16 cellular contexts compared by ENCODE assay signal in genomic region chr2:239190921-239191885, GRCh38.
DNase-seq lines count a peak whose midpoint lies in the region; ATAC-seq, FAIRE-seq and TF ChIP-seq lines count a peak whose summit lies in the region.
"Had no signal": no experiment of that assay in that cellular context is flagged by ENCODE, and none has a peak within 500 bp of the region (broad histone marks: within the 10 kb centered on the region; RNA-seq: fewer than 3 reads in every experiment).

No MANE protein-coding gene starts in this region.

- H3K4ac ChIP-seq in H1 (replicated peaks; ENCODE audit: insufficient read length, low read depth, low read length): no peak overlapping the region

- H3K4me3 Mint-ChIP-seq in neural crest cell: no peak overlapping the region
- H3K4me3 Mint-ChIP-seq: activated CD4-positive, alpha-beta T cell treated with anti-CD3 and anti-CD28 coated beads, Interleukin-2, amount 10 ng/mL, durations not matched to agents 24 days and 14 days; CD8-positive, alpha-beta T cell had no signal

- no peaks in the 10 kb centered on the region for H3K9me3 Mint-ChIP-seq in neural crest cell
- H3K9me3 Mint-ChIP-seq: activated CD4-positive, alpha-beta T cell treated with anti-CD3 and anti-CD28 coated beads, Interleukin-2, amount 10 ng/mL, durations not matched to agents 24 days and 14 days; CD8-positive, alpha-beta T cell had no signal

- no peak overlapping the region for H3K4me2 ChIP-seq in H1 (ENCODE audit: insufficient read depth in 1 of 2, low read depth in 2 of 2, low read length in 2 of 2)

- DNase-seq in activated effector memory CD4-positive, alpha-beta T cell treated with anti-CD3 and anti-CD28 coated beads, Interleukin-2, amount 50 U/mL, for 16 hours: peak; percentile 49
- DNase-seq in activated effector memory CD4-positive, alpha-beta T cell treated with Interleukin-2 at 50 U/mL for 16 hours: no peak
- peak in 1 of 2 experiments; percentile 39 for DNase-seq in H1 (ENCODE audit: low read depth in 1 of 2, low spot score in 2 of 2)
- DNase-seq in neural crest cell (ENCODE audit: low read depth, low spot score): no peak
- peak; percentile 30 for DNase-seq in upper lobe of right lung
- DNase-seq in NCI-H446 (lab: John Stamatoyannopoulos, UW): no peak
- no peak for DNase-seq in T-helper 1 cell
- DNase-seq: activated CD4-positive, alpha-beta T cell treated with anti-CD3 and anti-CD28 coated beads, Interleukin-2, amount 10 ng/mL, durations not matched to agents 24 days and 14 days; CD8-positive, alpha-beta T cell; IMR-90; mammary epithelial cell; NCI-H2029; NCI-H524 treated with DMSO at 0.1 percent for 48 hours; T1000 had no signal

- peaks cover 23% of the 10 kb centered on the region for H3K36me3 Mint-ChIP-seq in neural crest cell (ENCODE audit: low read depth)

- no peak overlapping the region for H3K14ac ChIP-seq in H1 (ENCODE audit: insufficient read length)

- H3K4me1 ChIP-seq in H1 (replicated peaks in 1 of 4; ENCODE audit: control insufficient read depth in 3 of 4, insufficient read depth in 4 of 4, low read length in 3 of 4): peaks cover 0 to 4% (median under 1%) of the 10 kb centered on the region in 4 experiments; a peak in 2 of 7 replicates
- H3K4me1 ChIP-seq in upper lobe of right lung: no peaks in the 10 kb centered on the region

- no peak overlapping the region for H3K56ac ChIP-seq in H1 (replicated peaks; ENCODE audit: insufficient read length, low read depth, low read length)

- peaks cover 0 to 13% (median 8%) of the 10 kb centered on the region in 4 experiments; a peak in 7 of 8 replicates for H3K36me3 ChIP-seq in H1 (ENCODE audit: control insufficient read depth in 2 of 4, insufficient read depth in 4 of 4, low read length in 3 of 4)
- peaks cover 31% of the 10 kb centered on the region for H3K36me3 ChIP-seq in upper lobe of right lung

- peak overlapping the region; percentile 75 for H3K27ac Mint-ChIP-seq in neural crest cell (ENCODE audit: unreplicated experiment)
- H3K27ac Mint-ChIP-seq: activated CD4-positive, alpha-beta T cell treated with anti-CD3 and anti-CD28 coated beads, Interleukin-2, amount 10 ng/mL, durations not matched to agents 24 days and 14 days had no signal

- H4K8ac ChIP-seq in H1 (ENCODE audit: extremely low read depth, insufficient read depth, low read length): peak overlapping the region; percentile 7; the same call in 1 of the 2 replicates

- H3K27me3 ChIP-seq in H1 (replicated peaks in 1 of 4; ENCODE audit: control insufficient read depth in 3 of 4, extremely low read depth in 1 of 4, insufficient read depth in 3 of 4, low read length in 3 of 4): no peaks in the 10 kb centered on the region
- H3K27me3 ChIP-seq in upper lobe of right lung: no peaks in the 10 kb centered on the region
- H3K27me3 ChIP-seq: gastroesophageal sphincter had no signal

- TF ChIP-seq POLR2A in H1 (IDR thresholded peaks at IDR 0.05; ENCODE audit: control extremely low read depth in 1 of 2, low read depth in 2 of 2, low read length in 2 of 2): no peak

- TF ChIP-seq CTCF in H1 (IDR thresholded peaks at IDR 0.05; ENCODE audit: control extremely low read depth in 1 of 3, insufficient read depth in 1 of 3, low read depth in 1 of 3, low read length in 3 of 3) (no peak), neural crest cell (conservative IDR thresholded peaks at IDR 0.05) (no peak), upper lobe of right lung (IDR thresholded peaks at IDR 0.05) (no peak)

- 0 out of 2 replicates have a peak overlapping the region, but pooled peaks have one; percentile 24 for H2BK5ac ChIP-seq in H1 (ENCODE audit: low read depth, low read length)

- intact Hi-C loops in upper lobe of right lung (cut with DNase I): no loop called here

- H3K4me1 Mint-ChIP-seq in neural crest cell: peaks cover 53% of the 10 kb centered on the region
- H3K4me1 Mint-ChIP-seq: activated CD4-positive, alpha-beta T cell treated with anti-CD3 and anti-CD28 coated beads, Interleukin-2, amount 10 ng/mL, durations not matched to agents 24 days and 14 days had no signal

- H3K9me3 ChIP-seq in H1 (ENCODE audit: insufficient read depth in 2 of 2, low read depth in 1 of 2, low read length in 1 of 2) (peaks cover 4 to 11% of the 10 kb centered on the region in 2 experiments), upper lobe of right lung (peaks cover 4% of the 10 kb centered on the region)

- no peak for FAIRE-seq in H1 (lab: Jason Lieb, UNC)

- ATAC-seq in upper lobe of right lung: peak; percentile 4
- no peak for ATAC-seq in GM19035 (IDR thresholded peaks at IDR 0.05; ENCODE audit: unreplicated experiment)
- ATAC-seq: CD8-positive, alpha-beta T cell; gastroesophageal sphincter had no signal

- H3K27ac ChIP-seq in H1 (ENCODE audit: low read depth, low read length) (0 out of 2 replicates have a peak overlapping the region, but pooled peaks have one; percentile 24), upper lobe of right lung (no peak overlapping the region)

- no peaks in the 10 kb centered on the region for H3K27me3 Mint-ChIP-seq in neural crest cell (ENCODE audit: low read depth)
- H3K27me3 Mint-ChIP-seq: activated CD4-positive, alpha-beta T cell treated with anti-CD3 and anti-CD28 coated beads, Interleukin-2, amount 10 ng/mL, durations not matched to agents 24 days and 14 days had no signal

- H3K9ac ChIP-seq in H1 (replicated peaks in 1 of 4; ENCODE audit: extremely low read depth in 1 of 4, low read depth in 3 of 4, low read length in 3 of 4): no peak overlapping the region

- H2AK5ac ChIP-seq in H1 (ENCODE audit: low read depth, low read length): no peak overlapping the region

- no peak overlapping the region for H4K5ac ChIP-seq in H1 (ENCODE audit: insufficient read length, low read depth, low read length)

- H4K91ac ChIP-seq in H1 (replicated peaks; ENCODE audit: insufficient read length, low read length): no peak overlapping the region

- no peak overlapping the region for H2BK12ac ChIP-seq in H1 (ENCODE audit: low read depth, low read length)

- no peak overlapping the region for H2BK20ac ChIP-seq in H1 (ENCODE audit: low read length)

- WGBS in H1 (ENCODE audit: extremely low coverage in 1 of 2, insufficient coverage in 1 of 2, insufficient read length in 1 of 2, insufficient replicate concordance in 2 of 2, low coverage in 1 of 2, low lambda C conversion rate in 2 of 2, missing lambda C conversion rate in 1 of 2), 2 experiments: 94% methylated on average over 14 of the region's 15 CpGs; no CpG with 5 or more reads in 1 of the 2 experiments

- no peak overlapping the region for H2BK120ac ChIP-seq in H1 (replicated peaks; ENCODE audit: low read depth, low read length)

- 0 out of 2 replicates have a peak, but pooled peaks cover 5% of the 10 kb centered on the region for H3K79me1 ChIP-seq in H1 (ENCODE audit: low read depth, low read length)

- CTCF ChIA-PET in H1 (lab: Charles Lee; ENCODE audit: partially characterized antibody): interaction anchor here (1.0 to 2.1 kb wide), 6 partner anchors 10 to 182 kb away, joined by 3 to 7 read pairs (median 4); no protein-coding TSS in a partner anchor

- TF ChIP-seq RAD21 in H1 (IDR thresholded peaks at IDR 0.05 in 1 of 2, conservative IDR thresholded peaks at IDR 0.05 in 1 of 2; ENCODE audit: low read depth in 2 of 2, low read length in 2 of 2): no peak

- H3K23ac ChIP-seq in H1 (ENCODE audit: insufficient read length): no peak overlapping the region

- no peak overlapping the region for H3K4me3 ChIP-seq in H1 (ENCODE audit: extremely low read depth in 1 of 4, insufficient read depth in 2 of 4, low read depth in 3 of 4, low read length in 4 of 4)
- H3K4me3 ChIP-seq in upper lobe of right lung: no peak overlapping the region
- H3K4me3 ChIP-seq: gastroesophageal sphincter had no signal

- no peak for TF ChIP-seq EP300 in H1 (IDR thresholded peaks at IDR 0.05; ENCODE audit: borderline replicate concordance in 1 of 2, low read depth in 2 of 2, low read length in 2 of 2)

- H4K20me1 ChIP-seq in H1 (replicated peaks in 1 of 2; ENCODE audit: control insufficient read depth in 1 of 2, insufficient read depth in 2 of 2, low read length in 2 of 2): peaks cover 2 to 14% of the 10 kb centered on the region in 2 experiments

- no peak overlapping the region for H3K18ac ChIP-seq in H1 (ENCODE audit: extremely low read depth, low read length)

- H2AFZ ChIP-seq in H1 (ENCODE audit: low read length): no peak overlapping the region

- no peaks in the 10 kb centered on the region for H3K23me2 ChIP-seq in H1 (ENCODE audit: low read depth, low read length)

- H2BK15ac ChIP-seq in H1 (ENCODE audit: low read length): no peak overlapping the region

- POLR2A ChIA-PET in H1 (lab: Charles Lee; ENCODE audit: partially characterized antibody): no interaction called here

- no peaks in the 10 kb centered on the region; a peak in 2 of 4 replicates for H3K79me2 ChIP-seq in H1 (ENCODE audit: control insufficient read depth in 1 of 2, insufficient read depth in 2 of 2, low read length in 2 of 2)

TF ChIP-seq in H1, 55 proteins besides CTCF, POLR2A, EP300 and RAD21 (continues in another document):
- TF ChIP-seq TBP (IDR thresholded peaks at IDR 0.05; ENCODE audit: low read depth, low read length) (no peak), EGR1 (IDR thresholded peaks at IDR 0.05; ENCODE audit: borderline replicate concordance, low read depth, low read length) (no peak), HDAC6 (IDR thresholded peaks at IDR 0.05; ENCODE audit: low read depth, low read length) (no peak), YY1 (IDR thresholded peaks at IDR 0.05; ENCODE audit: low read depth, low read length) (no peak), RFX5 (IDR thresholded peaks at IDR 0.05; ENCODE audit: borderline replicate concordance, low read depth, low read length) (no peak), E2F6 (IDR thresholded peaks at IDR 0.05) (no peak), KDM1A (IDR thresholded peaks at IDR 0.05; ENCODE audit: borderline replicate concordance, low read length) (no peak), ZNF274 (IDR thresholded peaks at IDR 0.05; ENCODE audit: borderline replicate concordance, extremely low read depth, low read length) (no peak), FOSL1 (IDR thresholded peaks at IDR 0.05; ENCODE audit: insufficient read depth, low read depth, low read length) (no peak), CBX8 (IDR thresholded peaks at IDR 0.05; ENCODE audit: borderline replicate concordance, low read depth, low read length) (no peak), KDM5A (IDR thresholded peaks at IDR 0.05; ENCODE audit: low read length) (no peak), SP4 (IDR thresholded peaks at IDR 0.05; ENCODE audit: low read length) (no peak), ASH2L (IDR thresholded peaks at IDR 0.05; ENCODE audit: low read length) (no peak), TAF7 (optimal IDR thresholded peaks at IDR 0.05; ENCODE audit: borderline replicate concordance, low read depth, low read length) (no peak), CREB1 (IDR thresholded peaks at IDR 0.05) (no peak), JUND (IDR thresholded peaks at IDR 0.05; ENCODE audit: low read length) (no peak)

Comparison
In these comparisons a context has a peak if more than half of its experiments do, and no peak if none do; other contexts are left out.
1. DNase-seq: peak in activated effector memory CD4-positive, alpha-beta T cell treated with anti-CD3 and anti-CD28 coated beads, Interleukin-2, amount 50 U/mL, for 16 hours (single experiment) and upper lobe of right lung (single experiment); none in activated effector memory CD4-positive, alpha-beta T cell treated with Interleukin-2 at 50 U/mL for 16 hours (single experiment), neural crest cell (single experiment), NCI-H446 (0 of 2) and T-helper 1 cell (0 of 5).